ENCODE assay signal across 8 cellular contexts in the genomic region with DNA sequence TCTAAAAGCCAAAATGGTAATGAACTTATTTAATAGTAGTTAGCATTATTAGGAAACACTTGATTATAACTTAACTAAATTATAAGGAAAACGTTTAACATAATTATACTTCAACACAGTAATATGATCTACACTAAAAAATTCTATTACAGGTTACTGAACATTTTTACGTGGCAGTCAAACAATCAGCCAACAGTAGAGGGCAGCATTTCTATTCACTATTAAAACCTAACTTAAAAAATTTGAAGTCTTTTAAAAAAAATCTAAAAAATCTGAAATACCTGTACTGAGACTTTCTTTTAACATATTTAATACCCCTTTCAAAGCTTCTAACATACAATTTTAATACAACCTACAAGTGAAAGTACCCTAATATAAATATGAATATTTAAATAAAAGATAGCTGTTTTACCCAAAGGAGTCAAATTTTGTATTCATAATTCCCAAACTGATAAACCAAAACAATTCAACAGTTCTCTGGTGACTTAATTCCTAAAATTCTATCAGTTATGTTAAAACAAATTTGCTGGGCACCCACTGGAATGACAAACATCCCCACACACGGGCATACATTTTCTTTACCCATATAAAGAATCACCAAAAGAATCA. TPM values are rescaled to one million over a fixed set of nuclear protein-coding genes. Genes with fewer than 3 reads are reported as not detected.
DNase-seq lines count a peak whose midpoint lies in the region; ATAC-seq, FAIRE-seq and TF ChIP-seq lines count a peak whose summit lies in the region.

No MANE protein-coding gene starts in this region.

- no peak overlapping the region for H3K9ac ChIP-seq in DND-41 (ENCODE audit: low read depth, low read length)
- H3K9ac ChIP-seq in smooth muscle cell (ENCODE audit: low read depth) = no peak overlapping the region

- FAIRE-seq in A204.1 (lab: Jason Lieb, UNC) = peak; percentile 96

- H3K9me3 ChIP-seq in DND-41 (ENCODE audit: insufficient read depth, low read length, severe bottlenecking) (no peaks in the 10 kb centered on the region), smooth muscle cell (replicated peaks; ENCODE audit: low read depth) (no peaks in the 10 kb centered on the region)

- H3K4me2 ChIP-seq in DND-41 (ENCODE audit: insufficient read depth, low read length) (no peak overlapping the region), smooth muscle cell (no peak overlapping the region)

- H3K27ac ChIP-seq in DND-41 (ENCODE audit: low read length) (no peak overlapping the region), foreskin keratinocyte (peak overlapping the region; percentile 62), smooth muscle cell (ENCODE audit: low read depth) (peak overlapping the region; percentile 27)

- ATAC-seq in DND-41 (ENCODE audit: insufficient read depth, low read depth) (peak; percentile 49; the same call in 1 of the 3 replicates), foreskin keratinocyte (no peak), GM19351 (IDR thresholded peaks at IDR 0.05; ENCODE audit: unreplicated experiment) (no peak), GM18502 (IDR thresholded peaks at IDR 0.05; ENCODE audit: poor library complexity, unreplicated experiment) (no peak)

- H4K20me1 ChIP-seq in DND-41 (ENCODE audit: insufficient read depth, low read length) (peaks cover 26% of the 10 kb centered on the region; the same call in 1 of the 2 replicates), smooth muscle cell (ENCODE audit: low read depth) (peaks cover 97% of the 10 kb centered on the region)

- H3K36me3 ChIP-seq in DND-41 (ENCODE audit: insufficient read depth, low read length) = peaks cover 8% of the 10 kb centered on the region; the same call in 1 of the 2 replicates
- no peaks in the 10 kb centered on the region for H3K36me3 ChIP-seq in smooth muscle cell (ENCODE audit: low read depth)

- H3F3A ChIP-seq in smooth muscle cell (ENCODE audit: low read depth) = peaks cover 7% of the 10 kb centered on the region

- H3K4me3 ChIP-seq in DND-41 (ENCODE audit: low read depth in 1 of 2, low read length in 2 of 2) (no peak overlapping the region), smooth muscle cell (no peak overlapping the region)

- TF ChIP-seq CTCF in DND-41 (IDR thresholded peaks at IDR 0.05; ENCODE audit: borderline replicate concordance, extremely low read depth, low read length, poor library complexity, severe bottlenecking) (peak; percentile 71), foreskin keratinocyte (conservative IDR thresholded peaks at IDR 0.05) (peak; percentile 81), smooth muscle cell (IDR thresholded peaks at IDR 0.05; ENCODE audit: borderline replicate concordance, insufficient read depth, poor library complexity, severe bottlenecking) (peak; percentile 85)

- H3K4me1 ChIP-seq in DND-41 (ENCODE audit: insufficient read depth, low read length) (no peaks in the 10 kb centered on the region), foreskin keratinocyte (peaks cover 38% of the 10 kb centered on the region), smooth muscle cell (ENCODE audit: low read depth) (peaks cover 52% of the 10 kb centered on the region)

- no peak overlapping the region for H2AFZ ChIP-seq in DND-41 (ENCODE audit: low read depth, low read length)
- no peak overlapping the region for H2AFZ ChIP-seq in smooth muscle cell (ENCODE audit: low read depth)

- no peaks in the 10 kb centered on the region for H3K27me3 ChIP-seq in DND-41 (ENCODE audit: insufficient read depth, low read length, poor library complexity)
- no peaks in the 10 kb centered on the region for H3K27me3 ChIP-seq in foreskin keratinocyte
- no peaks in the 10 kb centered on the region for H3K27me3 ChIP-seq in smooth muscle cell (ENCODE audit: low read depth)

- 27% methylated on average over 3 of the region's 3 CpGs for WGBS in smooth muscle cell (ENCODE audit: low lambda C conversion rate)

- H3K79me2 ChIP-seq in DND-41 (ENCODE audit: insufficient read depth, low read length) = peaks cover 88% of the 10 kb centered on the region
- H3K79me2 ChIP-seq in smooth muscle cell (ENCODE audit: low read depth) = peaks cover 96% of the 10 kb centered on the region

- peak; percentile 36 for DNase-seq in DND-41
- DNase-seq in NCI-H2029 (lab: John Stamatoyannopoulos, UW) = peak; percentile 23
- peak; percentile 16 for DNase-seq in activated CD4-positive, alpha-beta T cell treated with anti-CD3 and anti-CD28 coated beads, Interleukin-2, amount 50 U/mL, for 1 hour
- DNase-seq in foreskin keratinocyte = no peak
- no peak for DNase-seq in smooth muscle cell (lab: John Stamatoyannopoulos, UW; ENCODE audit: unreplicated experiment)

RNA-seq across cellular contexts. Expression of a gene that starts 41.5 kb away (rescaled TPM):
- 113 and 118 TPM in 2 replicates for total RNA-seq in foreskin keratinocyte
- 17.7 and 22.1 TPM in 2 replicates for polyA plus RNA-seq in foreskin keratinocyte
- total RNA-seq in smooth muscle cell = 69.0 and 118 TPM in 2 replicates
- 23.5 and 31.7 TPM in 2 replicates for polyA plus RNA-seq in smooth muscle cell

Comparison
In these comparisons a context has a peak if more than half of its experiments do, and no peak if none do; other contexts are left out.
1. DNase-seq: peak in DND-41 (single experiment), NCI-H2029 (single experiment) and activated CD4-positive, alpha-beta T cell treated with anti-CD3 and anti-CD28 coated beads, Interleukin-2, amount 50 U/mL, for 1 hour (single experiment); none in foreskin keratinocyte (0 of 2) and smooth muscle cell (single experiment).
2. Peak in every context shown above with its lines, with median percentiles within 50 percentile points of each other: CTCF ChIP-seq.